ENCODE assay signal across 16 cellular contexts in the genomic region with DNA sequence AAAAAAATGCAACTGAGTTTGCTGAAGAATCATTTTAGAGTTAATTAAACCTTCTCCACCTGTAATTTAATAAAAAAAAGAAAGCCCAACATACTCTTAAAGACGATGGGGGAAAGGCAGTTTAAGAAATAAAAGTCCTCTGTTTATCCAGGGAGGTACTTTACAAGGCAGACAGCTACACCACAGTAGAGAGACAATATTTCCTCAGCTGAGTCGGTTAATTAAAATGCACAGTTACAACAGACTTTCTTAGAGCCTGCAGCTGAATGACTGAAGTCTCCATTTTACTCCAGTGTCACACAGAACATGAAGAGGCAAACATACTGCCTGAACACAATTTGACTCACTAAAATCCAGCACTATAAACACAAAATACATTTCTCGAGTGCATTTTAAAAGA. TPM values are rescaled to one million over a fixed set of nuclear protein-coding genes. Genes with fewer than 3 reads are reported as not detected.
DNase-seq lines count a peak whose midpoint lies in the region; ATAC-seq and TF ChIP-seq lines count a peak whose summit lies in the region.
"Had no signal": no experiment of that assay in that cellular context is flagged by ENCODE, and none has a peak within 500 bp of the region (broad histone marks: within the 10 kb centered on the region; RNA-seq: fewer than 3 reads in every experiment).

No MANE protein-coding gene starts in this region.

- H3K27me3 ChIP-seq in adipocyte (replicated peaks; ENCODE audit: control insufficient read depth, insufficient read depth, low read length) (peaks cover 11% of the 10 kb centered on the region), layer of hippocampus (ENCODE audit: control insufficient read depth, insufficient read depth, low read length) (no peaks in the 10 kb centered on the region), esophagus squamous epithelium (no peaks in the 10 kb centered on the region)

- no peak overlapping the region for H3K9ac ChIP-seq in adipocyte (ENCODE audit: low read length)

- H3K4me1 ChIP-seq in adipocyte (ENCODE audit: control insufficient read depth, insufficient read depth, low read length) (no peaks in the 10 kb centered on the region), mucosa of descending colon (ENCODE audit: low read depth) (no peaks in the 10 kb centered on the region), esophagus squamous epithelium (no peaks in the 10 kb centered on the region)

- intact Hi-C loops in mucosa of descending colon (cut with DNase I, micrococcal nuclease) (no loop called here), esophagus squamous epithelium (cut with DNase I) (no loop called here)

- H3K27ac ChIP-seq in layer of hippocampus (ENCODE audit: low read depth, low read length) (peak overlapping the region; percentile 52), esophagus squamous epithelium (no peak overlapping the region)
- H3K27ac ChIP-seq: C4-2B, SK-N-MC had no signal

- H3K36me3 ChIP-seq in adipocyte (ENCODE audit: control insufficient read depth, insufficient read depth, low read length, severe bottlenecking) (no peaks in the 10 kb centered on the region), mucosa of descending colon (ENCODE audit: low read depth) (no peaks in the 10 kb centered on the region), esophagus squamous epithelium (no peaks in the 10 kb centered on the region)
- H3K36me3 ChIP-seq: HAP-1 had no signal

- WGBS in esophagus squamous epithelium, 2 donors = 32% methylated on average over 3 of the region's 3 CpGs

- ATAC-seq in mucosa of descending colon = no peak

- no peak for TF ChIP-seq POLR2A in esophagus squamous epithelium (IDR thresholded peaks at IDR 0.05)

- DNase-seq in Ammon's horn (ENCODE audit: low spot score) = peak; percentile 56
- peak; percentile 21 for DNase-seq in adipocyte (ENCODE audit: low read depth)
- DNase-seq in pons (ENCODE audit: low spot score) = peak; percentile 86
- DNase-seq in NOMO-1 treated with dmso at 0.1 percent for 144 hours (lab: John Stamatoyannopoulos, UW; ENCODE audit: unreplicated experiment) = no peak
- no peak for DNase-seq in germinal center (ENCODE audit: low spot score)
- no peak for DNase-seq in mucosa of descending colon
- DNase-seq in esophagus squamous epithelium (lab: John Stamatoyannopoulos, UW) = no peak
- DNase-seq: 8988T, EL, Kasumi-1, NCI-H2029 treated with DMSO at 0.1 percent for 48 hours, NCI-H524 had no signal

- H3K9me3 ChIP-seq in adipocyte (ENCODE audit: control insufficient read depth, low read length) (no peaks in the 10 kb centered on the region), mucosa of descending colon (no peaks in the 10 kb centered on the region), esophagus squamous epithelium (no peaks in the 10 kb centered on the region)
- H3K9me3 ChIP-seq: HAP-1 had no signal

- no peak overlapping the region for H3K4me3 ChIP-seq in adipocyte (ENCODE audit: low read length)
- H3K4me3 ChIP-seq in mucosa of descending colon = no peak overlapping the region
- H3K4me3 ChIP-seq in esophagus squamous epithelium = no peak overlapping the region
- H3K4me3 ChIP-seq: HAP-1, SK-N-MC had no signal

- TF ChIP-seq CTCF in mucosa of descending colon (IDR thresholded peaks at IDR 0.05) = no peak
- TF ChIP-seq CTCF in esophagus squamous epithelium (IDR thresholded peaks at IDR 0.05) = no peak

RNA-seq across cellular contexts. Expression of gene LRRTM3, which starts 15.1 kb away (rescaled TPM):
- total RNA-seq in mucosa of descending colon = under 1 TPM in 2 of 3 donors, not detected in 1; 0.09 to 0.16 TPM
- total RNA-seq in esophagus squamous epithelium = under 1 TPM in 1 of 4 donors, not detected in 3; under 0.01 TPM

Comparison
In these comparisons a context has a peak if more than half of its experiments do, and no peak if none do; other contexts are left out.
1. DNase-seq: peak in Ammon's horn (single experiment), adipocyte (single experiment) and pons (single experiment); none in NOMO-1 treated with dmso at 0.1 percent for 144 hours (single experiment), germinal center (single experiment), mucosa of descending colon (0 of 3) and esophagus squamous epithelium (single experiment).